Comparison of ENCODE assay signal across 8 cellular contexts in the genomic region with DNA sequence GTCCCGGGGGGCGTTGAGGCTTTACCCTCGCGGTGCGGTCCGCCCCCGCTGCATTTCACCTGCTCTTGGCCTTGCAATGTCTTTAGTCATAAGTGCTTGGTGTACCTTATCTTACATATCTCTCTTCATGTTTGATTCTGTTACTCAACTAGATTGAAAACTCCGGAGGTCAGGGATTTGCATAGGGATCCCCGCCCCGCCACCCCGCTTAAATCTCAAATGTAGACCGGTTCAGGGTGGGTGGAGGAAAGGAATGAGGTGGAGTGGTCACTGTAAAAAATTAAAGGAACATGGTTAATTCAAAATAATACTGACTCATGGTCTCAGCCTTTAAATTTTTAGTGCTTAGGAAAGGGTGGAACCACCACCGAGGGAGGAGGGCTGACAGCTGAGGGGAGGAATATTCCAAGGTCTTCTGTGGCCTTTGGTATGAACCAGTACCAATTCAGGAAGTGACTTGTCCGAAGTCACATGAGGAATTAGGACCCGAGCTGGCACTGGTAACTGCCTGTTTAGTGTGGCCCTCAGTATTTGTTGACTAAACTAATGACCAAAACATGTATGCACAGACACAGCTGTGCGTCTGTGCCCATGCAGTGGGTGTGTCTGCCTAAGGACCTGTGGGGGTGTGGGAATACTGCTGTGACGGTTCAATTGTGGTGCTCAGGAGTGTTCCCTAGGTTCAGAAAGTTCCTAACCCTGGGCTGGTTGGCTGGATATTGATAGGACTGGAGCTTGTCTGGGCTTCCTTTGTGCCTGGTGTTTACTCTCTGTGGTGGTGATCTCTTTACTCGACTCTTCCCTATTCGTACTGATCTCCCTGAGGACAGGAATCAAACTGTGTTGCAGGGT. TPM values are rescaled to one million over a fixed set of nuclear protein-coding genes. Genes with fewer than 3 reads are reported as not detected.
DNase-seq lines count a peak whose midpoint lies in the region; ATAC-seq and TF ChIP-seq lines count a peak whose summit lies in the region.

No MANE protein-coding gene starts in this region.

- TF ChIP-seq CTCF in colonic mucosa (IDR thresholded peaks at IDR 0.05) (no peak), right lobe of liver (IDR thresholded peaks at IDR 0.05) (no peak)

- peak overlapping the region; percentile 72 for H3K4me3 ChIP-seq in colonic mucosa
- H3K4me3 ChIP-seq in right lobe of liver = peak overlapping the region; percentile 83 to 97 (median 84)

- H3K36me3 Mint-ChIP-seq in T-helper 17 cell (ENCODE audit: low read depth) = peaks cover 5% of the 10 kb centered on the region

- peaks cover 38% of the 10 kb centered on the region for H3K4me1 Mint-ChIP-seq in T-helper 17 cell

- H3K4me3 Mint-ChIP-seq in T-helper 17 cell = peak overlapping the region; percentile 98

- ATAC-seq in GM21367 (IDR thresholded peaks at IDR 0.05; ENCODE audit: unreplicated experiment) = peak; percentile 33
- ATAC-seq in T-helper 17 cell = no peak
- ATAC-seq in right lobe of liver = peak; percentile 59 to 70 (median 64)

- H3K27ac ChIP-seq in colonic mucosa = peak overlapping the region; percentile 96
- peak overlapping the region; percentile 88 to 97 (median 92) for H3K27ac ChIP-seq in right lobe of liver

- no peaks in the 10 kb centered on the region for H3K27me3 Mint-ChIP-seq in T-helper 17 cell

- H3K36me3 ChIP-seq in colonic mucosa (no peaks in the 10 kb centered on the region), right lobe of liver (no peaks in the 10 kb centered on the region)

- no peaks in the 10 kb centered on the region for H3K27me3 ChIP-seq in colonic mucosa
- no peaks in the 10 kb centered on the region for H3K27me3 ChIP-seq in right lobe of liver

- peak overlapping the region; percentile 98 to 99 for H3K9ac ChIP-seq in colonic mucosa (ENCODE audit: low read depth in 2 of 2, low read length in 2 of 2)

- intact Hi-C loops in colonic mucosa (cut with DNase I) (no loop called here), right lobe of liver (cut with DNase I) (no loop called here)

- no peak for TF ChIP-seq POLR2A in right lobe of liver (IDR thresholded peaks at IDR 0.05)

- WGBS in right lobe of liver (ENCODE audit: insufficient coverage, low coverage, low lambda C conversion rate, missing lambda C conversion rate) = under 1% methylated on average over 19 of the region's 19 CpGs

- H3K4me1 ChIP-seq in colonic mucosa = no peaks in the 10 kb centered on the region
- peaks cover 0 to 19% (median 4%) of the 10 kb centered on the region in 4 donors for H3K4me1 ChIP-seq in right lobe of liver

- DNase-seq in EL (peak; percentile 61), HT1080 (ENCODE audit: low read depth) (peak; percentile 65), T-helper 17 cell (no peak), colonic mucosa (peak; percentile 72), right lobe of liver (peak; percentile 47 to 64 (median 63)), SK-N-DZ (ENCODE audit: low spot score) (no peak)
- peak; percentile 21 to 36 for DNase-seq in stimulated activated CD8-positive, alpha-beta memory T cell treated with anti-CD3 and anti-CD28 coated beads, Interleukin-15, amount 100 ng/mL, for 4 hours (ENCODE audit: low read depth in 2 of 2)

- H3K9me3 ChIP-seq in T-helper 17 cell (ENCODE audit: control insufficient read depth, low read length, poor library complexity, severe bottlenecking) (no peaks in the 10 kb centered on the region), colonic mucosa (no peaks in the 10 kb centered on the region), right lobe of liver (no peaks in the 10 kb centered on the region)

- peak overlapping the region; percentile 99 for H3K27ac Mint-ChIP-seq in T-helper 17 cell

RNA-seq across cellular contexts. Expression of gene PLEKHB2, which starts 1.0 kb away (rescaled TPM):
- total RNA-seq in HT1080 (2014; rRNA removed; shearing (Covaris generic)) = 103 and 110 TPM in 2 replicates
- 96.0 and 104 TPM in 2 replicates for polyA plus RNA-seq in HT1080 (2015; cell fraction: cytosol; rRNA removed)
- 84.0 and 85.0 TPM in 2 replicates for polyA plus RNA-seq in HT1080 (2015; cell fraction: nucleus; rRNA removed)
- total RNA-seq in T-helper 17 cell = 10 to 100 TPM; 68.1 to 72.6 TPM
- 100 to 1,000 TPM; 128 to 141 TPM for total RNA-seq in colonic mucosa
- total RNA-seq in right lobe of liver = 10 to 100 TPM in 4 of 6 experiments, 1 to 10 TPM in 2; 8.9 to 22.3 (median 17.5) TPM
- polyA plus RNA-seq in SK-N-DZ (2014; cell fraction: cytosol; rRNA removed) = 37.9 and 42.7 TPM in 2 replicates
- polyA plus RNA-seq in SK-N-DZ (2014; cell fraction: nucleus; rRNA removed) = 12.4 and 15.6 TPM in 2 replicates

RNA-seq across cellular contexts. Expression of gene FAM168B, which starts 12.9 kb away (rescaled TPM):
- 73.0 and 118 TPM in 2 replicates for total RNA-seq in HT1080 (2014; rRNA removed; shearing (Covaris generic))
- polyA plus RNA-seq in HT1080 (2015; cell fraction: cytosol; rRNA removed) = 80.8 and 96.6 TPM in 2 replicates
- polyA plus RNA-seq in HT1080 (2015; cell fraction: nucleus; rRNA removed) = 78.8 and 80.8 TPM in 2 replicates
- 10 to 100 TPM; 56.1 to 71.2 TPM for total RNA-seq in T-helper 17 cell
- 10 to 100 TPM; 82.6 to 93.5 TPM for total RNA-seq in colonic mucosa
- total RNA-seq in right lobe of liver = 10 to 100 TPM; 28.1 to 69.7 (median 33.9) TPM
- 120 and 144 TPM in 2 replicates for polyA plus RNA-seq in SK-N-DZ (2014; cell fraction: cytosol; rRNA removed)
- polyA plus RNA-seq in SK-N-DZ (2014; cell fraction: nucleus; rRNA removed) = 74.9 and 80.1 TPM in 2 replicates

Comparison
In these comparisons a context has a peak if more than half of its experiments do, and no peak if none do; other contexts are left out.
1. DNase-seq: peak in EL (single experiment), HT1080 (single experiment), colonic mucosa (single experiment), right lobe of liver (3 of 3) and stimulated activated CD8-positive, alpha-beta memory T cell treated with anti-CD3 and anti-CD28 coated beads, Interleukin-15, amount 100 ng/mL, for 4 hours (2 of 2); none in T-helper 17 cell (0 of 3) and SK-N-DZ (single experiment).